In genomic region chr12:3077572-3078081, GRCh38 we compare ENCODE assay signal across 8 cellular contexts. TPM values are rescaled to one million over a fixed set of nuclear protein-coding genes. Genes with fewer than 3 reads are reported as not detected.
DNase-seq lines count a peak whose midpoint lies in the region; ATAC-seq and TF ChIP-seq lines count a peak whose summit lies in the region.

No MANE protein-coding gene starts in this region.

- H3K27ac ChIP-seq in heart right ventricle = peak overlapping the region; percentile 83 to 98 (median 96)

- H3K4me3 Mint-ChIP-seq in activated T-cell treated with anti-CD3 and anti-CD28 coated beads, Interleukin-2, amount 50 U/mL, for 4 hours = peak overlapping the region; percentile 76

- peaks cover 0 to 42% (median 0%) of the 10 kb centered on the region in 7 donors for H3K27me3 ChIP-seq in heart right ventricle

- DNase-seq in ACHN (peak; percentile 24), heart right ventricle (peak; percentile 46), retinal pigment epithelial cell (ENCODE audit: low read depth) (no peak), NCI-H1092 treated with DMSO at 0.1 percent for 48 hours (lab: John Stamatoyannopoulos, UW) (no peak), kidney glomerular epithelial cell (lab: John Stamatoyannopoulos, UW) (no peak)
- peak; percentile 14 for DNase-seq in activated T-cell treated with anti-CD3 and anti-CD28 coated beads, Interleukin-2, amount 50 U/mL, for 4 hours

- H3K9me3 ChIP-seq in heart right ventricle = no peaks in the 10 kb centered on the region

- H3K36me3 Mint-ChIP-seq in activated T-cell treated with anti-CD3 and anti-CD28 coated beads, Interleukin-2, amount 50 U/mL, for 4 hours (ENCODE audit: insufficient read depth) = no peaks in the 10 kb centered on the region

- H3K4me1 Mint-ChIP-seq in activated T-cell treated with anti-CD3 and anti-CD28 coated beads, Interleukin-2, amount 50 U/mL, for 4 hours (ENCODE audit: low read depth) = peaks cover 9% of the 10 kb centered on the region

- no peaks in the 10 kb centered on the region for H3K36me3 ChIP-seq in heart right ventricle

- H3K4me3 ChIP-seq in heart right ventricle = peak overlapping the region; percentile 74 to 98 (median 92)
- peak overlapping the region; percentile 83 for H3K4me3 ChIP-seq in retinal pigment epithelial cell (ENCODE audit: low read length)

- ATAC-seq in HG02798 (IDR thresholded peaks at IDR 0.05; ENCODE audit: poor library complexity, unreplicated experiment) (peak; percentile 5), heart right ventricle (peak in 7 of 8 donors; percentile 2 to 23 (median 18)), HG03354 (IDR thresholded peaks at IDR 0.05; ENCODE audit: poor library complexity, severe bottlenecking, unreplicated experiment) (no peak)
- peak in 1 of 2 donors; percentile 2 for ATAC-seq in activated T-cell treated with anti-CD3 and anti-CD28 coated beads, Interleukin-2, amount 50 U/mL, for 4 hours

- in situ Hi-C loops in ACHN (cut with HindIII; ENCODE audit: low pct_ligation_motif_present, low pct_unique_long_range_greater_than_20kb, low sequenced_read_pairs) = loop anchor here (10.0 kb wide), 1 partner anchor 197 kb away; no protein-coding TSS in a partner anchor

- H3K4me1 ChIP-seq in heart right ventricle = peaks cover 3 to 78% (median 52%) of the 10 kb centered on the region in 9 donors

- H3K27me3 Mint-ChIP-seq in activated T-cell treated with anti-CD3 and anti-CD28 coated beads, Interleukin-2, amount 50 U/mL, for 4 hours (ENCODE audit: low read depth) = peaks cover 5% of the 10 kb centered on the region

- intact Hi-C loops in heart right ventricle (cut with DNase I) = loop anchor here in 9 of 10 donors (2.0 to 10.0 kb wide), 7 partner anchors 19 to 125 kb away; no protein-coding TSS in a partner anchor

- TF ChIP-seq CTCF in heart right ventricle (IDR thresholded peaks at IDR 0.05) (no peak), retinal pigment epithelial cell (conservative IDR thresholded peaks at IDR 0.05; ENCODE audit: low read depth, low read length) (no peak)

- WGBS in heart right ventricle, 2 donors = 0 to 1% methylated on average over 30 to 32 of the region's 32 CpGs

- no peaks in the 10 kb centered on the region for H3K9me3 Mint-ChIP-seq in activated T-cell treated with anti-CD3 and anti-CD28 coated beads, Interleukin-2, amount 50 U/mL, for 4 hours

RNA-seq across cellular contexts. Expression of gene TSPAN9, which starts 0.4 kb away (rescaled TPM):
- total RNA-seq in activated T-cell treated with anti-CD3 and anti-CD28 coated beads, Interleukin-2, amount 50 U/mL, for 4 hours = 1 to 10 TPM in 1 of 3 donors, under 1 TPM in 2; 0.68 to 1.4 (median 0.95) TPM
- 100 to 1,000 TPM; 105 to 401 (median 299) TPM for total RNA-seq in heart right ventricle
- 10 to 100 TPM; 63.0 to 83.9 TPM for polyA plus RNA-seq in heart right ventricle

Comparison
In these comparisons a context has a peak if more than half of its experiments do, and no peak if none do; other contexts are left out.
1. DNase-seq: peak in ACHN (single experiment), activated T-cell treated with anti-CD3 and anti-CD28 coated beads, Interleukin-2, amount 50 U/mL, for 4 hours (single experiment) and heart right ventricle (2 of 2); none in retinal pigment epithelial cell (single experiment), NCI-H1092 treated with DMSO at 0.1 percent for 48 hours (single experiment) and kidney glomerular epithelial cell (single experiment).
2. RNA of gene TSPAN9, which starts 0.4 kb away (total RNA-seq): 105 to 401 TPM in heart right ventricle; 0.68 to 1.4 TPM in activated T-cell treated with anti-CD3 and anti-CD28 coated beads, Interleukin-2, amount 50 U/mL, for 4 hours; every median in the first group is over 10 times any median in the second.